22 cellular contexts compared by ENCODE assay signal in genomic region chrX:67635424-67635823, GRCh38.
"Had no signal": no experiment of that assay in that cellular context is flagged by ENCODE, and none has a peak within 500 bp of the region (broad histone marks: within the 10 kb centered on the region; RNA-seq: fewer than 3 reads in every experiment).

No MANE protein-coding gene starts in this region.

- H3K4me3 ChIP-seq: hepatocyte, left lung, lower lobe of right lung, ovary, right atrium auricular region, right lobe of liver, smooth muscle cell, tibial nerve, uterus had no signal

- H3K27ac ChIP-seq: hepatocyte, left lung, lower lobe of right lung, ovary, right atrium auricular region, right lobe of liver, tibial nerve, uterus had no signal

- H3K4me1 ChIP-seq: left lung, lower lobe of right lung, right atrium auricular region, tibial nerve, uterus had no signal

- H3K36me3 ChIP-seq: left lung, lower lobe of right lung, ovary, right atrium auricular region, right lobe of liver, tibial nerve, uterus had no signal

- ATAC-seq: left cardiac atrium; left lung; lower lobe of right lung; naive thymus-derived CD8-positive, alpha-beta T cell; stimulated activated memory B cell treated with anti-CD40 and anti-IgM and Interleukin-4, amounts not matched to agents 10 μg/mL and 1 μg/mL and 100 μg/mL, for 72 hours; stimulated activated naive CD8-positive, alpha-beta T cell treated with anti-CD3 and anti-CD28 coated beads, Interleukin-15, amount 100 ng/mL, for 72 hours had no signal

- DNase-seq: kidney glomerular epithelial cell; left cardiac atrium; left lung; lower lobe of right lung; mammary epithelial cell; mesenchymal stem cell; naive thymus-derived CD8-positive, alpha-beta T cell; ovary; right lobe of liver; stimulated activated CD4-positive, alpha-beta T cell treated with anti-CD3 and anti-CD28 coated beads, Interleukin-1b, Interleukin-23, amount 100 ng/mL, for 48 hours; stimulated activated CD4-positive, alpha-beta T cell treated with anti-CD3 and anti-CD28 coated beads, Interleukin-2, amount 100 ng/mL, for 48 hours; stimulated activated CD4-positive, alpha-beta T cell treated with anti-CD3 and anti-CD28 coated beads, Interleukin-4, amount 100 ng/mL, for 4 hours; stimulated activated CD8-positive, alpha-beta memory T cell treated with anti-CD3 and anti-CD28 coated beads, Interleukin-4, amount 100 ng/mL, for 48 hours; stimulated activated naive CD4-positive, alpha-beta T cell treated with Interleukin-2 at 50 U/mL for 16 hours; stimulated activated naive CD8-positive, alpha-beta T cell treated with anti-CD3 and anti-CD28 coated beads, Interleukin-15, amount 100 ng/mL, for 72 hours; substantia nigra; uterus had no signal

- H3K27me3 ChIP-seq: hepatocyte, left lung, ovary, right atrium auricular region, right lobe of liver, tibial nerve, uterus had no signal

- H3K9me3 ChIP-seq: left lung, lower lobe of right lung, ovary, right atrium auricular region, right lobe of liver, tibial nerve, uterus had no signal
